In genomic region chr7:151399305-151399601, GRCh38 we compare ENCODE assay signal across 1 cellular context.
TF ChIP-seq lines count a peak whose summit lies in the region.

No MANE protein-coding gene starts in this region.

TF ChIP-seq in HEK293, 187 proteins besides CTCF, POLR2A, EP300 and RAD21:
- TF ChIP-seq ZBTB1 (tag by site-specific recombination; IDR thresholded peaks at IDR 0.05) = no peak
- TF ChIP-seq HIC1 (tag by site-specific recombination; IDR thresholded peaks at IDR 0.05) = no peak
- TF ChIP-seq TCF7L2 (IDR thresholded peaks at IDR 0.05; ENCODE audit: borderline replicate concordance, low read depth, low read length) = no peak
- TF ChIP-seq ZNF114 (tag by site-specific recombination; IDR thresholded peaks at IDR 0.05) = no peak
- TF ChIP-seq SCRT1 (tag by site-specific recombination; IDR thresholded peaks at IDR 0.05; ENCODE audit: borderline replicate concordance) = no peak
- TF ChIP-seq ZBTB7A (tag by site-specific recombination; IDR thresholded peaks at IDR 0.05; ENCODE audit: low read depth) = no peak
- TF ChIP-seq TSHZ1 (tag by site-specific recombination; IDR thresholded peaks at IDR 0.05; ENCODE audit: borderline replicate concordance) = no peak
- 0 out of 2 replicates have a peak, but pooled peaks have one; percentile 1 for TF ChIP-seq ZBTB17 (tag by site-specific recombination; IDR thresholded peaks at IDR 0.05)
- no peak for TF ChIP-seq ZNF785 (tag by site-specific recombination; IDR thresholded peaks at IDR 0.05)
TF ChIP-seq in HEK293: peak in this region for 1.
